ENCODE assay signal across 20 cellular contexts in genomic region chr10:77853256-77853655, GRCh38.
"Had no signal": no experiment of that assay in that cellular context is flagged by ENCODE, and none has a peak within 500 bp of the region (broad histone marks: within the 10 kb centered on the region; RNA-seq: fewer than 3 reads in every experiment).

No MANE protein-coding gene starts in this region.

- H3K4me1 ChIP-seq: psoas muscle had no signal

- H3K4me3 ChIP-seq: hepatocyte, psoas muscle, right lobe of liver, thoracic aorta, transverse colon had no signal

- H3K36me3 Mint-ChIP-seq: naive B cell; stimulated activated naive B cell treated with anti-CD40 and anti-IgM and Interleukin-4, amounts not matched to agents 10 μg/mL and 1 μg/mL and 100 μg/mL, for 72 hours had no signal

- H3K27me3 Mint-ChIP-seq: central memory CD8-positive, alpha-beta T cell; effector memory CD8-positive, alpha-beta T cell; naive B cell; stimulated activated naive B cell treated with anti-CD40 and anti-IgM and Interleukin-4, amounts not matched to agents 10 μg/mL and 1 μg/mL and 100 μg/mL, for 72 hours; stimulated activated naive CD8-positive, alpha-beta T cell treated with anti-CD3 and anti-CD28 coated beads, Interleukin-15, amount 100 ng/mL, for 72 hours had no signal

- H3K27me3 ChIP-seq: hepatocyte, right lobe of liver, transverse colon had no signal

- ATAC-seq: effector memory CD8-positive, alpha-beta T cell; psoas muscle; right lobe of liver; stimulated activated naive B cell treated with anti-CD40 and anti-IgM and Interleukin-4, amounts not matched to agents 10 μg/mL and 1 μg/mL and 100 μg/mL, for 72 hours; stimulated activated naive CD8-positive, alpha-beta T cell treated with anti-CD3 and anti-CD28 coated beads, Interleukin-15, amount 100 ng/mL, for 72 hours had no signal

- H3K27ac Mint-ChIP-seq: naive B cell; nephron; stimulated activated naive B cell treated with anti-CD40 and anti-IgM and Interleukin-4, amounts not matched to agents 10 μg/mL and 1 μg/mL and 100 μg/mL, for 72 hours; stimulated activated naive CD8-positive, alpha-beta T cell treated with anti-CD3 and anti-CD28 coated beads, Interleukin-15, amount 100 ng/mL, for 72 hours had no signal

- H3K27ac ChIP-seq: hepatocyte, parathyroid adenoma, psoas muscle, right lobe of liver, thoracic aorta, transverse colon had no signal

- H3K4me3 Mint-ChIP-seq: central memory CD8-positive, alpha-beta T cell; effector memory CD8-positive, alpha-beta T cell; nephron; stimulated activated naive B cell treated with anti-CD40 and anti-IgM and Interleukin-4, amounts not matched to agents 10 μg/mL and 1 μg/mL and 100 μg/mL, for 72 hours; stimulated activated naive CD8-positive, alpha-beta T cell treated with anti-CD3 and anti-CD28 coated beads, Interleukin-15, amount 100 ng/mL, for 72 hours had no signal

- H3K9me3 ChIP-seq: psoas muscle, right lobe of liver, thoracic aorta, transverse colon had no signal

- DNase-seq: effector memory CD8-positive, alpha-beta T cell; erythroblast; head of caudate nucleus; kidney glomerular epithelial cell; mesendoderm; naive B cell; psoas muscle; retina; right lobe of liver; stimulated activated CD4-positive, alpha-beta T cell treated with anti-CD3 and anti-CD28 coated beads, Interleukin-15, amount 100 ng/mL, for 24 hours; stimulated activated CD4-positive, alpha-beta T cell treated with anti-CD3 and anti-CD28 coated beads, Interleukin-1b, Interleukin-23, amount 100 ng/mL, for 48 hours; stimulated activated CD4-positive, alpha-beta T cell treated with anti-CD3 and anti-CD28 coated beads, Interleukin-4, amount 100 ng/mL, for 24 hours; stimulated activated naive B cell treated with anti-CD40 and anti-IgM and Interleukin-4, amounts not matched to agents 10 μg/mL and 1 μg/mL and 100 μg/mL, for 72 hours; stimulated activated naive CD8-positive, alpha-beta T cell treated with anti-CD3 and anti-CD28 coated beads, Interleukin-15, amount 100 ng/mL, for 72 hours; transverse colon had no signal

- H3K4me1 Mint-ChIP-seq: central memory CD8-positive, alpha-beta T cell; stimulated activated naive CD8-positive, alpha-beta T cell treated with anti-CD3 and anti-CD28 coated beads, Interleukin-15, amount 100 ng/mL, for 72 hours had no signal

- H3K9me3 Mint-ChIP-seq: central memory CD8-positive, alpha-beta T cell; effector memory CD8-positive, alpha-beta T cell; naive B cell; nephron; stimulated activated naive B cell treated with anti-CD40 and anti-IgM and Interleukin-4, amounts not matched to agents 10 μg/mL and 1 μg/mL and 100 μg/mL, for 72 hours; stimulated activated naive CD8-positive, alpha-beta T cell treated with anti-CD3 and anti-CD28 coated beads, Interleukin-15, amount 100 ng/mL, for 72 hours had no signal
